Comparison of ENCODE assay signal across 1 cellular context in genomic region chr10:110137142-110137545, GRCh38.
TF ChIP-seq lines count a peak whose summit lies in the region.

No MANE protein-coding gene starts in this region.

TF ChIP-seq in A549, 52 proteins besides CTCF, POLR2A, EP300 and RAD21 (continued from another document):
- no peak for TF ChIP-seq REST (IDR thresholded peaks at IDR 0.05)
- TF ChIP-seq SMC3 (IDR thresholded peaks at IDR 0.05), result peak; percentile 83
- no peak for TF ChIP-seq HOXA7 (CRISPR knock-in tag; IDR thresholded peaks at IDR 0.05)
- no peak for TF ChIP-seq CHD4 (IDR thresholded peaks at IDR 0.05; ENCODE audit: borderline replicate concordance)
- no peak for TF ChIP-seq ATOH8 (CRISPR knock-in tag; IDR thresholded peaks at IDR 0.05; ENCODE audit: low read depth)
- TF ChIP-seq RCOR1 (IDR thresholded peaks at IDR 0.05; ENCODE audit: low read depth, low read length), result no peak
- TF ChIP-seq HMGXB4 (CRISPR knock-in tag; IDR thresholded peaks at IDR 0.05; ENCODE audit: borderline replicate concordance), result no peak
- no peak for TF ChIP-seq CHD2 (IDR thresholded peaks at IDR 0.05; ENCODE audit: low read length, partially characterized antibody)
- TF ChIP-seq TP53 (CRISPR knock-in tag; IDR thresholded peaks at IDR 0.05), result no peak
- no peak for TF ChIP-seq EHF (CRISPR knock-in tag; IDR thresholded peaks at IDR 0.05)
